In genomic region chr6:55496201-55496600, GRCh38 we compare ENCODE assay signal across 24 cellular contexts.
"Had no signal": no experiment of that assay in that cellular context is flagged by ENCODE, and none has a peak within 500 bp of the region (broad histone marks: within the 10 kb centered on the region; RNA-seq: fewer than 3 reads in every experiment).

No MANE protein-coding gene starts in this region.

- H3K27me3 ChIP-seq: ovary, right lobe of liver, suprapubic skin, transverse colon, upper lobe of right lung, uterus had no signal

- H3K9me3 ChIP-seq: lower lobe of right lung, ovary, right lobe of liver, suprapubic skin, transverse colon, upper lobe of right lung, uterus had no signal

- ATAC-seq: effector memory CD8-positive, alpha-beta T cell; left ventricle myocardium superior; lower lobe of right lung; natural killer cell; right lobe of liver; stimulated activated naive CD8-positive, alpha-beta T cell treated with anti-CD3 and anti-CD28 coated beads, Interleukin-15, amount 100 ng/mL, for 72 hours; upper lobe of right lung had no signal

- H3K4me1 ChIP-seq: lower lobe of right lung, right lobe of liver, suprapubic skin, transverse colon, upper lobe of right lung, uterus had no signal

- H3K27ac ChIP-seq: lower lobe of right lung, ovary, right lobe of liver, suprapubic skin, transverse colon, upper lobe of right lung, uterus had no signal

- H3K36me3 ChIP-seq: lower lobe of right lung, ovary, right lobe of liver, suprapubic skin, transverse colon, upper lobe of right lung, uterus had no signal

- DNase-seq: cortex of kidney; effector memory CD8-positive, alpha-beta T cell; foreskin melanocyte; hypothalamus; immature natural killer cell; islet precursor cell; left ventricle myocardium superior; lower lobe of right lung; natural killer cell; occipital lobe; ovary; retina; right lobe of liver; stimulated activated CD4-positive, alpha-beta T cell treated with anti-CD3 and anti-CD28 coated beads, Interleukin-12 subunit alpha, Interleukin-12 subunit beta, amount 100 ng/mL, for 4 hours; stimulated activated CD4-positive, alpha-beta T cell treated with anti-CD3 and anti-CD28 coated beads, Interleukin-1b, Interleukin-23, amount 100 ng/mL, for 48 hours; stimulated activated CD4-positive, alpha-beta T cell treated with anti-CD3 and anti-CD28 coated beads, Interleukin-4, amount 100 ng/mL, for 1 hour; stimulated activated CD8-positive, alpha-beta memory T cell treated with anti-CD3 and anti-CD28 coated beads, Interleukin-4, amount 100 ng/mL, for 48 hours; stimulated activated naive CD4-positive, alpha-beta T cell; stimulated activated naive CD8-positive, alpha-beta T cell treated with anti-CD3 and anti-CD28 coated beads, Interleukin-15, amount 100 ng/mL, for 72 hours; transverse colon; upper lobe of right lung; uterus had no signal

- H3K4me3 ChIP-seq: lower lobe of right lung, ovary, right lobe of liver, smooth muscle cell, suprapubic skin, transverse colon, upper lobe of right lung, uterus had no signal

- H3K4me2 ChIP-seq: smooth muscle cell had no signal
